Comparison of ENCODE assay signal across 16 cellular contexts in genomic region chr1:7552402-7552801, GRCh38.
DNase-seq lines count a peak whose midpoint lies in the region; ATAC-seq and TF ChIP-seq lines count a peak whose summit lies in the region.
"Had no signal": no experiment of that assay in that cellular context is flagged by ENCODE, and none has a peak within 500 bp of the region (broad histone marks: within the 10 kb centered on the region; RNA-seq: fewer than 3 reads in every experiment).

No MANE protein-coding gene starts in this region.

- no peak overlapping the region for H4K8ac ChIP-seq in neuronal stem cell (ENCODE audit: low read depth, low read length)

- H3K4ac ChIP-seq in neuronal stem cell (ENCODE audit: low read length) = no peak overlapping the region

- H3K79me2 ChIP-seq in hepatocyte = no peaks in the 10 kb centered on the region

- H3K14ac ChIP-seq in neuronal stem cell (ENCODE audit: low read length) = no peak overlapping the region

- H3K36me3 Mint-ChIP-seq in natural killer cell = no peaks in the 10 kb centered on the region
- H3K36me3 Mint-ChIP-seq in T-helper 2 cell treated with Interferon-gamma antibody and Interleukin-4, amounts not matched to agents 5 μg/mL and 100 μg/mL, for 36 hours (ENCODE audit: low read depth) = no peaks in the 10 kb centered on the region
- H3K36me3 Mint-ChIP-seq: activated naive CD4-positive, alpha-beta T cell treated with anti-CD3 and anti-CD28 coated beads, Interleukin-2, amount 10 ng/mL, durations not matched to agents 7 days and 5 days; memory B cell had no signal

- H3K27me3 ChIP-seq in neuronal stem cell (ENCODE audit: control insufficient read depth in 3 of 3, insufficient read depth in 3 of 3, low read depth in 1 of 3, low read length in 3 of 3) (peaks cover 0 to 3% (median 0%) of the 10 kb centered on the region in 3 experiments), hepatocyte (no peaks in the 10 kb centered on the region)
- H3K27me3 ChIP-seq: cardiac muscle cell had no signal

- H3K9ac ChIP-seq in neuronal stem cell (ENCODE audit: low read depth, low read length, poor library complexity) = no peak overlapping the region

- intact Hi-C loops in natural killer cell (cut with micrococcal nuclease) = no loop called here

- H3K9me3 ChIP-seq in neuronal stem cell (replicated peaks in 1 of 2; ENCODE audit: control insufficient read depth in 2 of 2, insufficient read depth in 1 of 2, low read depth in 1 of 2, low read length in 2 of 2) (no peaks in the 10 kb centered on the region), hepatocyte (ENCODE audit: low read depth) (no peaks in the 10 kb centered on the region)

- peaks cover 0 to 3% of the 10 kb centered on the region in 2 donors for H3K4me1 ChIP-seq in neuronal stem cell (ENCODE audit: control insufficient read depth in 2 of 2, insufficient read depth in 1 of 2, low read depth in 1 of 2, low read length in 2 of 2)
- peaks cover 7% of the 10 kb centered on the region for H3K4me1 ChIP-seq in hepatocyte (ENCODE audit: insufficient read depth)

- H3K27me3 Mint-ChIP-seq in natural killer cell (ENCODE audit: low read depth in 2 of 2) = peaks cover 0 to 3% of the 10 kb centered on the region in 2 donors
- H3K27me3 Mint-ChIP-seq in T-helper 2 cell treated with Interferon-gamma antibody and Interleukin-4, amounts not matched to agents 5 μg/mL and 100 μg/mL, for 36 hours (ENCODE audit: low read depth) = peaks cover 4% of the 10 kb centered on the region
- peaks cover 49% of the 10 kb centered on the region for H3K27me3 Mint-ChIP-seq in stimulated activated naive CD8-positive, alpha-beta T cell treated with anti-CD3 and anti-CD28 coated beads, Interleukin-15, amount 100 ng/mL, for 72 hours

- H3K27ac ChIP-seq in neuronal stem cell (replicated peaks; ENCODE audit: low read length) = no peak overlapping the region
- H3K27ac ChIP-seq in hepatocyte = no peak overlapping the region
- H3K27ac ChIP-seq: cardiac muscle cell had no signal

- H3K4me2 ChIP-seq in neuronal stem cell (ENCODE audit: insufficient read depth, low read length, poor library complexity, severe bottlenecking) (no peak overlapping the region), hepatocyte (no peak overlapping the region)

- no peaks in the 10 kb centered on the region for H3K79me1 ChIP-seq in neuronal stem cell (ENCODE audit: low read depth, low read length)

- H4K91ac ChIP-seq in neuronal stem cell (ENCODE audit: low read depth, low read length, poor library complexity) = no peak overlapping the region

- no peak overlapping the region for H2BK12ac ChIP-seq in neuronal stem cell (ENCODE audit: low read length)

- H2AFZ ChIP-seq in neuronal stem cell (ENCODE audit: low read length) (no peak overlapping the region), hepatocyte (no peak overlapping the region)

- no peaks in the 10 kb centered on the region for H3K9me2 ChIP-seq in hepatocyte (replicated peaks; ENCODE audit: insufficient read depth)

- no peak overlapping the region for H2BK15ac ChIP-seq in neuronal stem cell (ENCODE audit: low read length)

- peak overlapping the region; percentile 38 for H3K18ac ChIP-seq in neuronal stem cell (ENCODE audit: low read length)

- H3K23ac ChIP-seq in neuronal stem cell (ENCODE audit: low read depth, low read length, poor library complexity) = no peak overlapping the region

- H2BK5ac ChIP-seq in neuronal stem cell (ENCODE audit: low read length) = no peak overlapping the region

- H4K20me1 ChIP-seq in hepatocyte (ENCODE audit: insufficient read depth, poor library complexity, severe bottlenecking) = no peaks in the 10 kb centered on the region

- H3K9me3 Mint-ChIP-seq in natural killer cell = no peaks in the 10 kb centered on the region
- no peaks in the 10 kb centered on the region for H3K9me3 Mint-ChIP-seq in T-helper 2 cell treated with Interferon-gamma antibody and Interleukin-4, amounts not matched to agents 5 μg/mL and 100 μg/mL, for 36 hours
- H3K9me3 Mint-ChIP-seq in stimulated activated naive CD8-positive, alpha-beta T cell treated with anti-CD3 and anti-CD28 coated beads, Interleukin-15, amount 100 ng/mL, for 72 hours = no peaks in the 10 kb centered on the region
- H3K9me3 Mint-ChIP-seq: activated naive CD4-positive, alpha-beta T cell treated with anti-CD3 and anti-CD28 coated beads, Interleukin-2, amount 10 ng/mL, durations not matched to agents 7 days and 5 days had no signal

- no peaks in the 10 kb centered on the region for H3K36me3 ChIP-seq in neuronal stem cell (replicated peaks in 1 of 2; ENCODE audit: control insufficient read depth in 2 of 2, insufficient read depth in 2 of 2, low read length in 2 of 2)
- no peaks in the 10 kb centered on the region for H3K36me3 ChIP-seq in hepatocyte (replicated peaks; ENCODE audit: insufficient read depth, low read depth)
- H3K36me3 ChIP-seq: cardiac muscle cell had no signal

- no peak overlapping the region for H2BK120ac ChIP-seq in neuronal stem cell (ENCODE audit: low read depth, low read length)

- DNase-seq in DMS53 treated with DMSO at 0.1 percent for 48 hours (lab: John Stamatoyannopoulos, UW; ENCODE audit: unreplicated experiment) (peak; percentile 51), amniotic epithelial cell (ENCODE audit: low read depth) (peak; percentile 53), hepatic stellate cell (ENCODE audit: low spot score) (peak; percentile 75), neuronal stem cell (ENCODE audit: low spot score) (no peak), natural killer cell (no peak), hepatocyte (ENCODE audit: low spot score) (no peak)
- DNase-seq in T-helper 2 cell treated with Interferon-gamma antibody and Interleukin-4, amounts not matched to agents 5 μg/mL and 100 μg/mL, for 36 hours (ENCODE audit: low spot score) = no peak
- DNase-seq in stimulated activated naive CD8-positive, alpha-beta T cell treated with anti-CD3 and anti-CD28 coated beads, Interleukin-15, amount 100 ng/mL, for 72 hours = no peak
- DNase-seq: activated naive CD4-positive, alpha-beta T cell treated with anti-CD3 and anti-CD28 coated beads, Interleukin-2, amount 10 ng/mL, durations not matched to agents 7 days and 5 days; Kasumi-1; NCI-H146; NCI-H510A treated with DMSO at 0.1 percent for 48 hours; nucleus accumbens; stimulated activated CD4-positive, alpha-beta T cell treated with anti-CD3 and anti-CD28 coated beads, Interleukin-12 subunit alpha, Interleukin-12 subunit beta, amount 100 ng/mL, for 4 hours had no signal

- H3K4me3 Mint-ChIP-seq in natural killer cell = no peak overlapping the region
- no peak overlapping the region for H3K4me3 Mint-ChIP-seq in T-helper 2 cell treated with Interferon-gamma antibody and Interleukin-4, amounts not matched to agents 5 μg/mL and 100 μg/mL, for 36 hours
- no peak overlapping the region for H3K4me3 Mint-ChIP-seq in stimulated activated naive CD8-positive, alpha-beta T cell treated with anti-CD3 and anti-CD28 coated beads, Interleukin-15, amount 100 ng/mL, for 72 hours
- H3K4me3 Mint-ChIP-seq: activated naive CD4-positive, alpha-beta T cell treated with anti-CD3 and anti-CD28 coated beads, Interleukin-2, amount 10 ng/mL, durations not matched to agents 7 days and 5 days; memory B cell had no signal

- H3K4me1 Mint-ChIP-seq in natural killer cell = peaks cover 22 to 43% of the 10 kb centered on the region in 2 donors
- H3K4me1 Mint-ChIP-seq in T-helper 2 cell treated with Interferon-gamma antibody and Interleukin-4, amounts not matched to agents 5 μg/mL and 100 μg/mL, for 36 hours (ENCODE audit: low read depth) = peaks cover 15% of the 10 kb centered on the region
- H3K4me1 Mint-ChIP-seq in stimulated activated naive CD8-positive, alpha-beta T cell treated with anti-CD3 and anti-CD28 coated beads, Interleukin-15, amount 100 ng/mL, for 72 hours = peaks cover 36% of the 10 kb centered on the region

- H2AK5ac ChIP-seq in neuronal stem cell (ENCODE audit: low read depth, low read length) = peak overlapping the region; percentile 29

- no peak overlapping the region for H3K27ac Mint-ChIP-seq in natural killer cell
- H3K27ac Mint-ChIP-seq in T-helper 2 cell treated with Interferon-gamma antibody and Interleukin-4, amounts not matched to agents 5 μg/mL and 100 μg/mL, for 36 hours = no peak overlapping the region
- H3K27ac Mint-ChIP-seq in stimulated activated naive CD8-positive, alpha-beta T cell treated with anti-CD3 and anti-CD28 coated beads, Interleukin-15, amount 100 ng/mL, for 72 hours = no peak overlapping the region
- H3K27ac Mint-ChIP-seq: activated naive CD4-positive, alpha-beta T cell treated with anti-CD3 and anti-CD28 coated beads, Interleukin-2, amount 10 ng/mL, durations not matched to agents 7 days and 5 days; memory B cell had no signal

- no peak overlapping the region for H3K4me3 ChIP-seq in neuronal stem cell (ENCODE audit: low read length in 2 of 2)
- H3K4me3 ChIP-seq in hepatocyte = no peak overlapping the region
- H3K4me3 ChIP-seq: cardiac muscle cell had no signal

- WGBS in neuronal stem cell (ENCODE audit: extremely low coverage in 2 of 2, insufficient read length in 2 of 2, insufficient replicate concordance in 1 of 2), 2 donors = no CpG with 5 or more reads among the region's 9 CpGs
- WGBS in hepatocyte (ENCODE audit: low lambda C conversion rate, missing lambda C conversion rate) = 51% methylated on average over 9 of the region's 9 CpGs

- TF ChIP-seq CTCF in natural killer cell (IDR thresholded peaks at IDR 0.05) = no peak
- TF ChIP-seq CTCF in hepatocyte (IDR thresholded peaks at IDR 0.05; ENCODE audit: poor library complexity) = no peak

- ATAC-seq in natural killer cell = no peak
- ATAC-seq in stimulated activated naive CD8-positive, alpha-beta T cell treated with anti-CD3 and anti-CD28 coated beads, Interleukin-15, amount 100 ng/mL, for 72 hours = no peak

Comparison
In these comparisons a context has a peak if more than half of its experiments do, and no peak if none do; other contexts are left out.
1. DNase-seq: peak in DMS53 treated with DMSO at 0.1 percent for 48 hours (single experiment), amniotic epithelial cell (single experiment) and hepatic stellate cell (single experiment); none in neuronal stem cell (single experiment), natural killer cell (single experiment), hepatocyte (single experiment), T-helper 2 cell treated with Interferon-gamma antibody and Interleukin-4, amounts not matched to agents 5 μg/mL and 100 μg/mL, for 36 hours (single experiment) and stimulated activated naive CD8-positive, alpha-beta T cell treated with anti-CD3 and anti-CD28 coated beads, Interleukin-15, amount 100 ng/mL, for 72 hours (0 of 2).